Comparison of ENCODE assay signal across 16 cellular contexts in genomic region chr20:35710884-35711587, GRCh38. TPM values are rescaled to one million over a fixed set of nuclear protein-coding genes. Genes with fewer than 3 reads are reported as not detected.
DNase-seq lines count a peak whose midpoint lies in the region; ATAC-seq and TF ChIP-seq lines count a peak whose summit lies in the region.
"Had no signal": no experiment of that assay in that cellular context is flagged by ENCODE, and none has a peak within 500 bp of the region (broad histone marks: within the 10 kb centered on the region; RNA-seq: fewer than 3 reads in every experiment).

No MANE protein-coding gene starts in this region.

- H2AFZ ChIP-seq in ACC112 (ENCODE audit: low read length, unreplicated experiment), result no peak overlapping the region

- peak overlapping the region; percentile 51 for H3K4me3 Mint-ChIP-seq in CD8-positive, alpha-beta T cell
- H3K4me3 Mint-ChIP-seq in activated CD4-positive, alpha-beta memory T cell treated with anti-CD3 and anti-CD28 coated beads, Interleukin-2, amount 10 ng/mL, durations not matched to agents 7 days and 5 days, result peak overlapping the region; percentile 36
- H3K4me3 Mint-ChIP-seq in glutamatergic neuron (ENCODE audit: unreplicated experiment), result no peak overlapping the region
- H3K4me3 Mint-ChIP-seq: dendritic cell treated with granulocyte-macrophage colony-stimulating factor and Interleukin-4, amounts not matched to agents 40 ng/mL and 50 ng/mL, for 4 days had no signal

- POLR2A ChIA-PET in CD8-positive, alpha-beta T cell (lab: Charles Lee), result interaction anchor here (1.3 kb wide), 1 partner anchor 7 kb away, joined by 4 read pairs; no protein-coding TSS in a partner anchor
- POLR2A ChIA-PET in activated CD4-positive, alpha-beta memory T cell treated with anti-CD3 and anti-CD28 coated beads, Interleukin-2, amount 10 ng/mL, durations not matched to agents 7 days and 5 days (lab: Charles Lee), result interaction anchor here (1.3 to 23.9 kb wide), 6 partner anchors 9 to 92 kb away, joined by 3 to 503 read pairs (median 14); partner anchors contain the start of genes CPNE1, NFS1, RBM12 and RBM39

- no peak for ATAC-seq in CD8-positive, alpha-beta T cell
- ATAC-seq in GM18873 (IDR thresholded peaks at IDR 0.05; ENCODE audit: low FRiP score, unreplicated experiment), result no peak
- ATAC-seq in HG03039 (IDR thresholded peaks at IDR 0.05; ENCODE audit: unreplicated experiment), result no peak
- ATAC-seq: Panc1, sciatic nerve had no signal

- CTCF ChIA-PET in CD8-positive, alpha-beta T cell (lab: Charles Lee), result interaction anchor here (1.1 to 1.2 kb wide), 2 partner anchors 17 to 92 kb away, joined by 3 read pairs; no protein-coding TSS in a partner anchor
- CTCF ChIA-PET in activated CD4-positive, alpha-beta memory T cell treated with anti-CD3 and anti-CD28 coated beads, Interleukin-2, amount 10 ng/mL, durations not matched to agents 7 days and 5 days (lab: Charles Lee), result interaction anchor here (1.1 to 2.1 kb wide), 3 partner anchors 9 to 31 kb away, joined by 4 to 7 read pairs (median 6); partner anchors contain the start of gene RBM39

- peak overlapping the region; percentile 35 for H3K27ac ChIP-seq in ACC112 (ENCODE audit: low read depth, low read length)
- H3K27ac ChIP-seq in CD8-positive, alpha-beta T cell (ENCODE audit: low read depth, low read length), result no peak overlapping the region
- H3K27ac ChIP-seq: tibial artery had no signal

- H3K4me1 ChIP-seq in ACC112 (ENCODE audit: control insufficient read depth, insufficient read depth, low read length, unreplicated experiment), result peaks cover 27% of the 10 kb centered on the region
- H3K4me1 ChIP-seq in CD8-positive, alpha-beta T cell (ENCODE audit: insufficient read depth, low read length), result peaks cover 46% of the 10 kb centered on the region

- H3K9me3 Mint-ChIP-seq in CD8-positive, alpha-beta T cell, result no peaks in the 10 kb centered on the region
- no peaks in the 10 kb centered on the region for H3K9me3 Mint-ChIP-seq in activated CD4-positive, alpha-beta memory T cell treated with anti-CD3 and anti-CD28 coated beads, Interleukin-2, amount 10 ng/mL, durations not matched to agents 7 days and 5 days
- H3K9me3 Mint-ChIP-seq in glutamatergic neuron (ENCODE audit: unreplicated experiment), result peaks cover 2% of the 10 kb centered on the region
- H3K9me3 Mint-ChIP-seq: dendritic cell treated with granulocyte-macrophage colony-stimulating factor and Interleukin-4, amounts not matched to agents 40 ng/mL and 50 ng/mL, for 4 days had no signal

- H3K27me3 ChIP-seq in ACC112 (ENCODE audit: insufficient read depth, low read length), result no peaks in the 10 kb centered on the region
- H3K27me3 ChIP-seq in CD8-positive, alpha-beta T cell (ENCODE audit: insufficient read depth, low read length), result no peaks in the 10 kb centered on the region
- H3K27me3 ChIP-seq: esophagus muscularis mucosa, tibial artery had no signal

- no peaks in the 10 kb centered on the region for H3K27me3 Mint-ChIP-seq in CD8-positive, alpha-beta T cell (ENCODE audit: low read depth)
- no peaks in the 10 kb centered on the region for H3K27me3 Mint-ChIP-seq in activated CD4-positive, alpha-beta memory T cell treated with anti-CD3 and anti-CD28 coated beads, Interleukin-2, amount 10 ng/mL, durations not matched to agents 7 days and 5 days
- H3K27me3 Mint-ChIP-seq in glutamatergic neuron (ENCODE audit: unreplicated experiment), result peaks cover 3% of the 10 kb centered on the region
- H3K27me3 Mint-ChIP-seq: dendritic cell treated with granulocyte-macrophage colony-stimulating factor and Interleukin-4, amounts not matched to agents 40 ng/mL and 50 ng/mL, for 4 days had no signal

- intact Hi-C loops in CD8-positive, alpha-beta T cell (cut with DNase I, micrococcal nuclease), result loop anchor here (2.0 to 10.0 kb wide), 3 partner anchors 18 to 174 kb away; no protein-coding TSS in a partner anchor

- peaks cover 68% of the 10 kb centered on the region for H3K4me1 Mint-ChIP-seq in CD8-positive, alpha-beta T cell (ENCODE audit: low read depth)
- peaks cover 52% of the 10 kb centered on the region for H3K4me1 Mint-ChIP-seq in activated CD4-positive, alpha-beta memory T cell treated with anti-CD3 and anti-CD28 coated beads, Interleukin-2, amount 10 ng/mL, durations not matched to agents 7 days and 5 days
- peaks cover 3% of the 10 kb centered on the region for H3K4me1 Mint-ChIP-seq in glutamatergic neuron (ENCODE audit: low read depth, unreplicated experiment)

- no peaks in the 10 kb centered on the region for H3K9me3 ChIP-seq in CD8-positive, alpha-beta T cell (ENCODE audit: low read length)
- H3K9me3 ChIP-seq: esophagus muscularis mucosa, tibial artery had no signal

- DNase-seq in CD8-positive, alpha-beta T cell, result no peak
- DNase-seq in activated CD4-positive, alpha-beta memory T cell treated with anti-CD3 and anti-CD28 coated beads, Interleukin-2, amount 10 ng/mL, durations not matched to agents 7 days and 5 days, result no peak
- DNase-seq in glutamatergic neuron (no peak), pons (ENCODE audit: low spot score) (no peak), cerebellum (ENCODE audit: low spot score) (no peak)
- DNase-seq: DND-41, NCI-H2029 treated with DMSO at 0.1 percent for 48 hours, NCI-H510A treated with DMSO at 0.1 percent for 48 hours, tibial artery had no signal

- peaks cover 83% of the 10 kb centered on the region for H3K36me3 Mint-ChIP-seq in CD8-positive, alpha-beta T cell
- H3K36me3 Mint-ChIP-seq in activated CD4-positive, alpha-beta memory T cell treated with anti-CD3 and anti-CD28 coated beads, Interleukin-2, amount 10 ng/mL, durations not matched to agents 7 days and 5 days (ENCODE audit: low read depth), result peaks cover 77% of the 10 kb centered on the region
- H3K36me3 Mint-ChIP-seq in glutamatergic neuron (ENCODE audit: unreplicated experiment), result no peaks in the 10 kb centered on the region

- no peak for TF ChIP-seq CTCF in CD8-positive, alpha-beta T cell (IDR thresholded peaks at IDR 0.05)
- TF ChIP-seq CTCF in glutamatergic neuron (IDR thresholded peaks at IDR 0.05; ENCODE audit: partially characterized antibody, unreplicated experiment), result no peak

- no peak overlapping the region for H3K4me3 ChIP-seq in ACC112 (ENCODE audit: low read depth, low read length)
- no peak overlapping the region for H3K4me3 ChIP-seq in CD8-positive, alpha-beta T cell (ENCODE audit: low read depth, low read length)
- H3K4me3 ChIP-seq: esophagus muscularis mucosa, tibial artery had no signal

- peaks cover 66% of the 10 kb centered on the region for H3K79me2 ChIP-seq in ACC112 (ENCODE audit: control insufficient read depth, insufficient read depth, low read length, unreplicated experiment)

- H3K27ac Mint-ChIP-seq in CD8-positive, alpha-beta T cell, result peak overlapping the region; percentile 81
- H3K27ac Mint-ChIP-seq in activated CD4-positive, alpha-beta memory T cell treated with anti-CD3 and anti-CD28 coated beads, Interleukin-2, amount 10 ng/mL, durations not matched to agents 7 days and 5 days, result peak overlapping the region; percentile 64
- H3K27ac Mint-ChIP-seq in glutamatergic neuron (ENCODE audit: unreplicated experiment), result peak overlapping the region; percentile 59
- H3K27ac Mint-ChIP-seq: dendritic cell treated with granulocyte-macrophage colony-stimulating factor and Interleukin-4, amounts not matched to agents 40 ng/mL and 50 ng/mL, for 4 days had no signal

- peaks cover 62% of the 10 kb centered on the region for H3K36me3 ChIP-seq in ACC112 (ENCODE audit: insufficient read depth, low read length)
- peaks cover 55% of the 10 kb centered on the region for H3K36me3 ChIP-seq in CD8-positive, alpha-beta T cell (ENCODE audit: insufficient read depth, low read length)

RNA-seq across cellular contexts. Expression of gene ROMO1, which starts 11.8 kb away (rescaled TPM):
- total RNA-seq in CD8-positive, alpha-beta T cell, result 10 to 100 TPM; 39.2 to 43.8 TPM
- total RNA-seq in activated CD4-positive, alpha-beta memory T cell treated with anti-CD3 and anti-CD28 coated beads, Interleukin-2, amount 10 ng/mL, durations not matched to agents 7 days and 5 days, result 100 to 1,000 TPM in 1 of 2 experiments, 10 to 100 TPM in 1; 98.4 to 114 TPM
- 103 TPM for total RNA-seq in glutamatergic neuron (ENCODE audit: unreplicated experiment)
- total RNA-seq in cerebellum, result 49.3 TPM

RNA-seq across cellular contexts. Expression of gene NFS1, which starts 11.9 kb away (rescaled TPM):
- total RNA-seq in CD8-positive, alpha-beta T cell, result 10 to 100 TPM; 10.7 to 13.1 TPM
- 10 to 100 TPM; 28.3 to 30.8 TPM for total RNA-seq in activated CD4-positive, alpha-beta memory T cell treated with anti-CD3 and anti-CD28 coated beads, Interleukin-2, amount 10 ng/mL, durations not matched to agents 7 days and 5 days
- total RNA-seq in glutamatergic neuron (ENCODE audit: unreplicated experiment), result 13.9 TPM
- total RNA-seq in cerebellum, result 27.2 TPM

RNA-seq across cellular contexts. Expression of gene RBM39, which starts 31.0 kb away (rescaled TPM):
- 1,000 to 10,000 TPM; 1,168 to 1,202 TPM for total RNA-seq in CD8-positive, alpha-beta T cell
- 100 to 1,000 TPM; 318 to 331 TPM for total RNA-seq in activated CD4-positive, alpha-beta memory T cell treated with anti-CD3 and anti-CD28 coated beads, Interleukin-2, amount 10 ng/mL, durations not matched to agents 7 days and 5 days
- 358 TPM for total RNA-seq in glutamatergic neuron (ENCODE audit: unreplicated experiment)
- 405 TPM for total RNA-seq in cerebellum

RNA-seq across cellular contexts. Expression of gene CPNE1, which starts 46.3 kb away (rescaled TPM):
- total RNA-seq in CD8-positive, alpha-beta T cell, result 100 to 1,000 TPM; 124 to 129 TPM
- total RNA-seq in activated CD4-positive, alpha-beta memory T cell treated with anti-CD3 and anti-CD28 coated beads, Interleukin-2, amount 10 ng/mL, durations not matched to agents 7 days and 5 days, result 100 to 1,000 TPM; 239 to 243 TPM
- 327 TPM for total RNA-seq in glutamatergic neuron (ENCODE audit: unreplicated experiment)
- 56.9 TPM for total RNA-seq in cerebellum

RNA-seq across cellular contexts. Expression of gene RBM12, which starts 46.3 kb away (rescaled TPM):
- total RNA-seq in CD8-positive, alpha-beta T cell, result 100 to 1,000 TPM in 1 of 2 experiments, 10 to 100 TPM in 1; 97.4 to 102 TPM
- 100 to 1,000 TPM; 115 to 116 TPM for total RNA-seq in activated CD4-positive, alpha-beta memory T cell treated with anti-CD3 and anti-CD28 coated beads, Interleukin-2, amount 10 ng/mL, durations not matched to agents 7 days and 5 days
- total RNA-seq in glutamatergic neuron (ENCODE audit: unreplicated experiment) (147 TPM), cerebellum (79.5 TPM)
